8 cellular contexts compared by ENCODE assay signal in genomic region chr2:102061962-102062795, GRCh38.
DNase-seq lines count a peak whose midpoint lies in the region; ATAC-seq and TF ChIP-seq lines count a peak whose summit lies in the region.

No MANE protein-coding gene starts in this region.

- H3K4me2 ChIP-seq in Karpas-422 (ENCODE audit: low read depth, low read length, poor library complexity, severe bottlenecking), result no peak overlapping the region

- H3K36me3 ChIP-seq in gastroesophageal sphincter, result no peaks in the 10 kb centered on the region
- H3K36me3 ChIP-seq in skeletal muscle tissue (ENCODE audit: control insufficient read depth in 3 of 3, insufficient read depth in 3 of 3, low read length in 3 of 3), result no peaks in the 10 kb centered on the region
- no peaks in the 10 kb centered on the region for H3K36me3 ChIP-seq in Karpas-422 (ENCODE audit: insufficient read depth, low read length)

- no peak for TF ChIP-seq EP300 in gastroesophageal sphincter (IDR thresholded peaks at IDR 0.05)

- peaks cover 24% of the 10 kb centered on the region for H3K4me1 Mint-ChIP-seq in activated T-helper 2 cell treated with anti-CD3 and anti-CD28 coated beads, Interferon-gamma antibody, Interleukin-2, Interleukin-4, amounts not matched to agents 10 μg/mL and 5 μg/mL and 100 μg/mL, durations not matched to agents 14 hours and 24 hours and 36 hours (ENCODE audit: low read depth)

- no peak for TF ChIP-seq POLR2A in gastroesophageal sphincter (IDR thresholded peaks at IDR 0.05)

- H3K4me1 ChIP-seq in gastroesophageal sphincter (peaks cover 13 to 67% (median 53%) of the 10 kb centered on the region in 3 donors), skeletal muscle tissue (ENCODE audit: control insufficient read depth in 3 of 3, insufficient read depth in 3 of 3, low read length in 3 of 3) (peaks cover 56 to 73% (median 65%) of the 10 kb centered on the region in 3 donors), Karpas-422 (ENCODE audit: low read length) (no peaks in the 10 kb centered on the region)

- H3K27me3 Mint-ChIP-seq in activated T-helper 2 cell treated with anti-CD3 and anti-CD28 coated beads, Interferon-gamma antibody, Interleukin-2, Interleukin-4, amounts not matched to agents 10 μg/mL and 5 μg/mL and 100 μg/mL, durations not matched to agents 14 hours and 24 hours and 36 hours (ENCODE audit: low read depth), result peaks cover 10% of the 10 kb centered on the region

- H3K27ac ChIP-seq in gastroesophageal sphincter (peak overlapping the region in 3 of 4 donors; percentile 88 to 94 (median 91)), skeletal muscle tissue (ENCODE audit: low read depth, low read length) (peak overlapping the region; percentile 94), Karpas-422 (ENCODE audit: low read length) (no peak overlapping the region)

- no peak overlapping the region for H3K4me3 Mint-ChIP-seq in activated T-helper 2 cell treated with anti-CD3 and anti-CD28 coated beads, Interferon-gamma antibody, Interleukin-2, Interleukin-4, amounts not matched to agents 10 μg/mL and 5 μg/mL and 100 μg/mL, durations not matched to agents 14 hours and 24 hours and 36 hours (ENCODE audit: low read depth)

- no peak overlapping the region for H3K9ac ChIP-seq in skeletal muscle tissue (ENCODE audit: low read depth in 1 of 3, low read length in 3 of 3)
- H3K9ac ChIP-seq in Karpas-422 (ENCODE audit: low read length), result no peak overlapping the region

- H4K20me1 ChIP-seq in Karpas-422 (ENCODE audit: insufficient read depth, low read depth, low read length), result no peaks in the 10 kb centered on the region

- H3K36me3 Mint-ChIP-seq in activated T-helper 2 cell treated with anti-CD3 and anti-CD28 coated beads, Interferon-gamma antibody, Interleukin-2, Interleukin-4, amounts not matched to agents 10 μg/mL and 5 μg/mL and 100 μg/mL, durations not matched to agents 14 hours and 24 hours and 36 hours (ENCODE audit: low read depth), result no peaks in the 10 kb centered on the region

- 36 to 71% methylated on average over 3 to 8 of the region's 8 CpGs for WGBS in gastroesophageal sphincter (ENCODE audit: low coverage in 1 of 2), 2 donors

- H3K4me3 ChIP-seq in gastroesophageal sphincter (no peak overlapping the region), skeletal muscle tissue (ENCODE audit: low read length in 3 of 3) (no peak overlapping the region), Karpas-422 (ENCODE audit: low read length) (no peak overlapping the region)

- no peaks in the 10 kb centered on the region for H3K79me2 ChIP-seq in Karpas-422 (ENCODE audit: low read length)

- intact Hi-C loops in activated T-helper 2 cell treated with anti-CD3 and anti-CD28 coated beads, Interferon-gamma antibody, Interleukin-2, Interleukin-4, amounts not matched to agents 10 μg/mL and 5 μg/mL and 100 μg/mL, durations not matched to agents 14 hours and 24 hours and 36 hours (cut with micrococcal nuclease), result loop anchor here (1.0 to 2.0 kb wide), 11 partner anchors 17 to 375 kb away; no protein-coding TSS in a partner anchor

- H2AFZ ChIP-seq in Karpas-422 (ENCODE audit: low read length), result no peak overlapping the region

- H3K27ac Mint-ChIP-seq in activated T-helper 2 cell treated with anti-CD3 and anti-CD28 coated beads, Interferon-gamma antibody, Interleukin-2, Interleukin-4, amounts not matched to agents 10 μg/mL and 5 μg/mL and 100 μg/mL, durations not matched to agents 14 hours and 24 hours and 36 hours, result peak overlapping the region; percentile 81

- peaks cover 7% of the 10 kb centered on the region for H3K9me3 Mint-ChIP-seq in activated T-helper 2 cell treated with anti-CD3 and anti-CD28 coated beads, Interferon-gamma antibody, Interleukin-2, Interleukin-4, amounts not matched to agents 10 μg/mL and 5 μg/mL and 100 μg/mL, durations not matched to agents 14 hours and 24 hours and 36 hours

- ATAC-seq in GM18511 (IDR thresholded peaks at IDR 0.05; ENCODE audit: unreplicated experiment), result peak; percentile 54
- ATAC-seq in gastroesophageal sphincter, result peak; percentile 13

- H3K27me3 ChIP-seq in gastroesophageal sphincter, result no peaks in the 10 kb centered on the region
- H3K27me3 ChIP-seq in skeletal muscle tissue (ENCODE audit: control insufficient read depth in 3 of 3, insufficient read depth in 3 of 3, low read length in 3 of 3), result no peaks in the 10 kb centered on the region
- no peaks in the 10 kb centered on the region for H3K27me3 ChIP-seq in Karpas-422 (ENCODE audit: low read length)

- TF ChIP-seq CTCF in gastroesophageal sphincter (IDR thresholded peaks at IDR 0.05), result no peak

- no peak for DNase-seq in activated T-helper 2 cell treated with anti-CD3 and anti-CD28 coated beads, Interferon-gamma antibody, Interleukin-2, Interleukin-4, amounts not matched to agents 10 μg/mL and 5 μg/mL and 100 μg/mL, durations not matched to agents 14 hours and 24 hours and 36 hours (ENCODE audit: low spot score)
- DNase-seq in RPMI8226 (no peak), activated gamma-delta T cell (lab: John Stamatoyannopoulos, UW) (no peak), Karpas-422 (no peak)
- DNase-seq in effector CD4-positive, alpha-beta T cell, result no peak

- H3K9me3 ChIP-seq in gastroesophageal sphincter, result no peaks in the 10 kb centered on the region
- no peaks in the 10 kb centered on the region for H3K9me3 ChIP-seq in skeletal muscle tissue (ENCODE audit: control insufficient read depth in 3 of 3, low read length in 3 of 3)
- H3K9me3 ChIP-seq in Karpas-422 (ENCODE audit: low read length), result no peaks in the 10 kb centered on the region

- no peaks in the 10 kb centered on the region for H3K9me2 ChIP-seq in Karpas-422 (replicated peaks; ENCODE audit: insufficient read depth, low read length)
